13 cellular contexts compared by ENCODE assay signal in genomic region chr17:35732806-35733136, GRCh38. TPM values are rescaled to one million over a fixed set of nuclear protein-coding genes. Genes with fewer than 3 reads are reported as not detected.
DNase-seq lines count a peak whose midpoint lies in the region; ATAC-seq and TF ChIP-seq lines count a peak whose summit lies in the region.
"Had no signal": no experiment of that assay in that cellular context is flagged by ENCODE, and none has a peak within 500 bp of the region (broad histone marks: within the 10 kb centered on the region; RNA-seq: fewer than 3 reads in every experiment).

No MANE protein-coding gene starts in this region.

- H3K4me1 ChIP-seq in stomach (peaks cover 8 to 26% (median 21%) of the 10 kb centered on the region in 4 donors), transverse colon (peaks cover 6 to 19% (median 11%) of the 10 kb centered on the region in 4 donors)
- H3K4me1 ChIP-seq: colonic mucosa had no signal

- TF ChIP-seq POLR2A in stomach (IDR thresholded peaks at IDR 0.05): no peak
- no peak for TF ChIP-seq POLR2A in transverse colon (IDR thresholded peaks at IDR 0.05)

- H3K9me3 Mint-ChIP-seq in activated T-cell treated with anti-CD3 and anti-CD28 coated beads, Interleukin-2, amount 50 U/mL, for 72 hours: no peaks in the 10 kb centered on the region
- H3K9me3 Mint-ChIP-seq in glutamatergic neuron (ENCODE audit: unreplicated experiment): peaks cover 4% of the 10 kb centered on the region

- no peaks in the 10 kb centered on the region for H3K36me3 Mint-ChIP-seq in activated T-cell treated with anti-CD3 and anti-CD28 coated beads, Interleukin-2, amount 50 U/mL, for 72 hours (ENCODE audit: insufficient read depth in 2 of 2)
- H3K36me3 Mint-ChIP-seq in T-helper 17 cell (ENCODE audit: low read depth): no peaks in the 10 kb centered on the region
- no peaks in the 10 kb centered on the region for H3K36me3 Mint-ChIP-seq in glutamatergic neuron (ENCODE audit: unreplicated experiment)

- peaks cover 14% of the 10 kb centered on the region for H3K4me1 Mint-ChIP-seq in activated T-cell treated with anti-CD3 and anti-CD28 coated beads, Interleukin-2, amount 50 U/mL, for 72 hours (ENCODE audit: low read depth)
- peaks cover 15% of the 10 kb centered on the region for H3K4me1 Mint-ChIP-seq in T-helper 17 cell
- H3K4me1 Mint-ChIP-seq in glutamatergic neuron (ENCODE audit: low read depth, unreplicated experiment): peaks cover 5% of the 10 kb centered on the region

- no peak overlapping the region for H3K27ac ChIP-seq in stomach
- H3K27ac ChIP-seq in transverse colon: no peak overlapping the region
- H3K27ac ChIP-seq: colonic mucosa had no signal

- H3K4me3 Mint-ChIP-seq in activated T-cell treated with anti-CD3 and anti-CD28 coated beads, Interleukin-2, amount 50 U/mL, for 72 hours: peak overlapping the region; percentile 22 to 79
- H3K4me3 Mint-ChIP-seq in T-helper 17 cell (peak overlapping the region; percentile 21), glutamatergic neuron (ENCODE audit: unreplicated experiment) (peak overlapping the region; percentile 80)

- DNase-seq in activated T-cell treated with anti-CD3 and anti-CD28 coated beads, Interleukin-2, amount 50 U/mL, for 72 hours: no peak
- no peak for DNase-seq in activated T-cell treated with anti-CD3 and anti-CD28 coated beads, Interleukin-2, amount 50 U/mL, for 48 hours
- DNase-seq in T-helper 17 cell: no peak
- DNase-seq in glutamatergic neuron: no peak
- DNase-seq in retinal pigment epithelial cell (ENCODE audit: low read depth): no peak
- DNase-seq in NCI-H2196 treated with DMSO at 0.1 percent for 48 hours (lab: John Stamatoyannopoulos, UW; ENCODE audit: unreplicated experiment): no peak
- no peak for DNase-seq in stomach
- no peak for DNase-seq in transverse colon
- DNase-seq: colonic mucosa; EL; occipital lobe; SHP77 treated with DMSO at 0.1 percent for 48 hours; stimulated activated CD8-positive, alpha-beta memory T cell treated with anti-CD3 and anti-CD28 coated beads, Interleukin-4, amount 100 ng/mL, for 48 hours had no signal

- H3K9me3 ChIP-seq in T-helper 17 cell (ENCODE audit: control insufficient read depth, low read length, poor library complexity, severe bottlenecking) (no peaks in the 10 kb centered on the region), stomach (no peaks in the 10 kb centered on the region), transverse colon (no peaks in the 10 kb centered on the region)
- H3K9me3 ChIP-seq: colonic mucosa had no signal

- no peak for TF ChIP-seq CTCF in glutamatergic neuron (IDR thresholded peaks at IDR 0.05; ENCODE audit: partially characterized antibody, unreplicated experiment)
- TF ChIP-seq CTCF in retinal pigment epithelial cell (conservative IDR thresholded peaks at IDR 0.05; ENCODE audit: low read depth, low read length): no peak
- no peak for TF ChIP-seq CTCF in stomach (IDR thresholded peaks at IDR 0.05)
- no peak for TF ChIP-seq CTCF in transverse colon (IDR thresholded peaks at IDR 0.05)

- no peak for TF ChIP-seq EP300 in stomach (IDR thresholded peaks at IDR 0.05)
- no peak for TF ChIP-seq EP300 in transverse colon (IDR thresholded peaks at IDR 0.05; ENCODE audit: low read depth)

- intact Hi-C loops in stomach (cut with DNase I; ENCODE audit: low total_unique reads): loop anchor here (10.0 kb wide), 1 partner anchor 118 kb away; no protein-coding TSS in a partner anchor
- intact Hi-C loops in transverse colon (cut with DNase I; ENCODE audit: low total_unique reads): no loop called here

- ATAC-seq in activated T-cell treated with anti-CD3 and anti-CD28 coated beads, Interleukin-2, amount 50 U/mL, for 72 hours (replicated peaks in 1 of 2): no peak
- no peak for ATAC-seq in T-helper 17 cell

- WGBS in stomach, 5 donors: 57 to 78% (median 66%) methylated on average over 1 of the region's 1 CpG
- 75% methylated on average over 1 of the region's 1 CpG; no CpG with 5 or more reads in 1 of the 2 donors for WGBS in transverse colon (ENCODE audit: low coverage in 1 of 2), 2 donors

- in situ Hi-C loops in transverse colon (cut with MboI; ENCODE audit: low pct_ligation_motif_present in 1 of 4, low pct_unique_long_range_greater_than_20kb in 1 of 4, low sequenced_read_pairs in 3 of 4): loop anchor here (25.0 kb wide), 3 partner anchors 120 to 595 kb away; partner anchors contain the start of genes NLE1 (in 1 of the 4) and UNC45B (in 1 of the 4)

- no peaks in the 10 kb centered on the region for H3K27me3 Mint-ChIP-seq in activated T-cell treated with anti-CD3 and anti-CD28 coated beads, Interleukin-2, amount 50 U/mL, for 72 hours (ENCODE audit: low read depth)
- H3K27me3 Mint-ChIP-seq in T-helper 17 cell: peaks cover 8% of the 10 kb centered on the region
- peaks cover 1% of the 10 kb centered on the region for H3K27me3 Mint-ChIP-seq in glutamatergic neuron (ENCODE audit: unreplicated experiment)

- H3K4me3 ChIP-seq in retinal pigment epithelial cell (ENCODE audit: low read length) (peak overlapping the region; percentile 70), stomach (peak overlapping the region in 1 of 4 donors; percentile 73), transverse colon (no peak overlapping the region)
- H3K4me3 ChIP-seq: colonic mucosa had no signal

- H3K36me3 ChIP-seq in stomach: peaks cover 0 to 6% (median 4%) of the 10 kb centered on the region in 4 donors
- H3K36me3 ChIP-seq in transverse colon: no peaks in the 10 kb centered on the region
- H3K36me3 ChIP-seq: colonic mucosa had no signal

- H3K27me3 ChIP-seq in stomach (peaks cover 0 to 14% (median 0%) of the 10 kb centered on the region in 3 donors), transverse colon (peaks cover 13% of the 10 kb centered on the region)
- H3K27me3 ChIP-seq: colonic mucosa had no signal

- H3K27ac Mint-ChIP-seq in activated T-cell treated with anti-CD3 and anti-CD28 coated beads, Interleukin-2, amount 50 U/mL, for 72 hours: no peak overlapping the region
- H3K27ac Mint-ChIP-seq in T-helper 17 cell (no peak overlapping the region), glutamatergic neuron (ENCODE audit: unreplicated experiment) (no peak overlapping the region)

RNA-seq across cellular contexts. Expression of gene RASL10B, which starts 1.3 kb away (rescaled TPM):
- total RNA-seq in activated T-cell treated with anti-CD3 and anti-CD28 coated beads, Interleukin-2, amount 50 U/mL, for 72 hours: 1 to 10 TPM in 1 of 2 donors, under 1 TPM in 1; 0.32 to 1.3 TPM
- total RNA-seq in T-helper 17 cell: under 1 TPM; 0.10 to 0.50 TPM
- 3.3 TPM for total RNA-seq in glutamatergic neuron (ENCODE audit: unreplicated experiment)
- total RNA-seq in stomach: under 1 TPM in 3 of 5 donors, not detected in 2; 0.37 to 0.89 (median 0.43) TPM
- polyA plus RNA-seq in stomach: 1 to 10 TPM in 1 of 3 donors, under 1 TPM in 2; 0.31 to 1.4 (median 0.75) TPM
- 1 to 10 TPM in 2 of 4 donors, under 1 TPM in 2; 0.41 to 1.6 (median 1.1) TPM for total RNA-seq in transverse colon

RNA-seq across cellular contexts. Expression of gene GAS2L2, which starts 20.3 kb away (rescaled TPM):
- total RNA-seq in activated T-cell treated with anti-CD3 and anti-CD28 coated beads, Interleukin-2, amount 50 U/mL, for 72 hours: under 1 TPM; 0.09 to 0.17 TPM
- total RNA-seq in T-helper 17 cell (not detected), glutamatergic neuron (ENCODE audit: unreplicated experiment) (0.27 TPM), stomach (under 1 TPM in 1 of 5 donors, not detected in 4; under 0.01 TPM), transverse colon (not detected)
- polyA plus RNA-seq in stomach: under 1 TPM in 1 of 3 donors, not detected in 2; 0.05 TPM

RNA-seq across cellular contexts. Expression of gene C17orf50, which starts 27.9 kb away (rescaled TPM):
- total RNA-seq in activated T-cell treated with anti-CD3 and anti-CD28 coated beads, Interleukin-2, amount 50 U/mL, for 72 hours: not detected
- total RNA-seq in T-helper 17 cell: not detected
- total RNA-seq in glutamatergic neuron (ENCODE audit: unreplicated experiment): not detected
- total RNA-seq in stomach: not detected
- polyA plus RNA-seq in stomach: not detected
- not detected for total RNA-seq in transverse colon
- total RNA-seq: colonic mucosa, occipital lobe had no signal

Comparison
In these comparisons a context has a peak if more than half of its experiments do, and no peak if none do; other contexts are left out.
1. H3K4me3 Mint-ChIP-seq: peak in every context shown above with its lines; median percentile 80 in glutamatergic neuron; 50 in activated T-cell treated with anti-CD3 and anti-CD28 coated beads, Interleukin-2, amount 50 U/mL, for 72 hours; 21 in T-helper 17 cell.